11 cellular contexts compared by ENCODE assay signal in genomic region chr17:69516911-69517310, GRCh38.
DNase-seq lines count a peak whose midpoint lies in the region; ATAC-seq, FAIRE-seq and TF ChIP-seq lines count a peak whose summit lies in the region.
"Had no signal": no experiment of that assay in that cellular context is flagged by ENCODE, and none has a peak within 500 bp of the region (broad histone marks: within the 10 kb centered on the region; RNA-seq: fewer than 3 reads in every experiment).

No MANE protein-coding gene starts in this region.

- WGBS in ovary, 3 donors, result 85 to 94% (median 93%) methylated on average over 2 of the region's 2 CpGs

- H3K9ac ChIP-seq in Karpas-422 (ENCODE audit: low read length), result peak overlapping the region; percentile 56

- H4K20me1 ChIP-seq in Karpas-422 (ENCODE audit: insufficient read depth, low read depth, low read length), result no peaks in the 10 kb centered on the region

- no peaks in the 10 kb centered on the region for H3K27me3 ChIP-seq in Karpas-422 (ENCODE audit: low read length)
- H3K27me3 ChIP-seq in ovary, result no peaks in the 10 kb centered on the region
- H3K27me3 ChIP-seq: Peyer's patch had no signal

- no peak for TF ChIP-seq EP300 in ovary (IDR thresholded peaks at IDR 0.05)

- no peaks in the 10 kb centered on the region for H3K9me3 Mint-ChIP-seq in stimulated activated naive CD8-positive, alpha-beta T cell treated with anti-CD3 and anti-CD28 coated beads, Interleukin-15, amount 100 ng/mL, for 72 hours

- H3K4me2 ChIP-seq in Karpas-422 (ENCODE audit: low read depth, low read length, poor library complexity, severe bottlenecking), result peak overlapping the region; percentile 79

- H3K9me3 ChIP-seq in Karpas-422 (ENCODE audit: low read length) (no peaks in the 10 kb centered on the region), ovary (no peaks in the 10 kb centered on the region)
- H3K9me3 ChIP-seq: Peyer's patch had no signal

- FAIRE-seq in RCC 7860 (lab: Jason Lieb, UNC), result no peak
- FAIRE-seq: endothelial cell of umbilical vein had no signal

- H3K4me3 Mint-ChIP-seq in stimulated activated naive CD8-positive, alpha-beta T cell treated with anti-CD3 and anti-CD28 coated beads, Interleukin-15, amount 100 ng/mL, for 72 hours, result no peak overlapping the region

- H3K27ac ChIP-seq in Karpas-422 (ENCODE audit: low read length) (peak overlapping the region; percentile 96), ovary (no peak overlapping the region)
- H3K27ac ChIP-seq: Peyer's patch had no signal

- TF ChIP-seq POLR2A in ovary (IDR thresholded peaks at IDR 0.05), result no peak

- H3K4me3 ChIP-seq in GM08714 (ENCODE audit: low read length), result peak overlapping the region; percentile 56; the same call in 1 of the 2 replicates
- peak overlapping the region; percentile 56 for H3K4me3 ChIP-seq in Karpas-422 (ENCODE audit: low read length)
- no peak overlapping the region for H3K4me3 ChIP-seq in ovary
- H3K4me3 ChIP-seq: Peyer's patch had no signal

- peaks cover 19% of the 10 kb centered on the region for H3K79me2 ChIP-seq in Karpas-422 (ENCODE audit: low read length)

- ATAC-seq in GM19372 (IDR thresholded peaks at IDR 0.05; ENCODE audit: low read depth, unreplicated experiment) (peak; percentile 87), HG02870 (IDR thresholded peaks at IDR 0.05; ENCODE audit: unreplicated experiment) (peak; percentile 81), left ventricle myocardium superior (no peak)
- ATAC-seq in stimulated activated naive CD8-positive, alpha-beta T cell treated with anti-CD3 and anti-CD28 coated beads, Interleukin-15, amount 100 ng/mL, for 72 hours, result no peak

- H2AFZ ChIP-seq in Karpas-422 (ENCODE audit: low read length), result no peak overlapping the region

- DNase-seq in Karpas-422 (peak; percentile 95), left ventricle myocardium superior (no peak), RCC 7860 (ENCODE audit: low spot score) (no peak), ovary (no peak)
- DNase-seq in stimulated activated naive CD8-positive, alpha-beta T cell treated with anti-CD3 and anti-CD28 coated beads, Interleukin-15, amount 100 ng/mL, for 72 hours, result no peak
- DNase-seq: activated CD4-positive, alpha-beta T cell treated with anti-CD3 and anti-CD28 coated beads for 1 hour; Peyer's patch had no signal

- intact Hi-C loops in left ventricle myocardium superior (cut with micrococcal nuclease) (no loop called here), ovary (cut with DNase I) (no loop called here)

- no peak for TF ChIP-seq CTCF in ovary (IDR thresholded peaks at IDR 0.05)

- H3K27me3 Mint-ChIP-seq in stimulated activated naive CD8-positive, alpha-beta T cell treated with anti-CD3 and anti-CD28 coated beads, Interleukin-15, amount 100 ng/mL, for 72 hours, result no peaks in the 10 kb centered on the region

- H3K4me1 ChIP-seq in Karpas-422 (ENCODE audit: low read length) (peaks cover 69% of the 10 kb centered on the region), ovary (ENCODE audit: insufficient read depth) (no peaks in the 10 kb centered on the region)
- H3K4me1 ChIP-seq: Peyer's patch had no signal

- peaks cover 7% of the 10 kb centered on the region for H3K4me1 Mint-ChIP-seq in stimulated activated naive CD8-positive, alpha-beta T cell treated with anti-CD3 and anti-CD28 coated beads, Interleukin-15, amount 100 ng/mL, for 72 hours

- no peak overlapping the region for H3K27ac Mint-ChIP-seq in stimulated activated naive CD8-positive, alpha-beta T cell treated with anti-CD3 and anti-CD28 coated beads, Interleukin-15, amount 100 ng/mL, for 72 hours

- peaks cover 40% of the 10 kb centered on the region for H3K36me3 ChIP-seq in Karpas-422 (ENCODE audit: insufficient read depth, low read length)
- no peaks in the 10 kb centered on the region for H3K36me3 ChIP-seq in ovary

- H3K9me2 ChIP-seq in Karpas-422 (replicated peaks; ENCODE audit: insufficient read depth, low read length), result no peaks in the 10 kb centered on the region

Comparison
In these comparisons a context has a peak if more than half of its experiments do, and no peak if none do; other contexts are left out.
1. ATAC-seq: peak in GM19372 (single experiment) and HG02870 (single experiment); none in stimulated activated naive CD8-positive, alpha-beta T cell treated with anti-CD3 and anti-CD28 coated beads, Interleukin-15, amount 100 ng/mL, for 72 hours (single experiment) and left ventricle myocardium superior (single experiment).